ENCODE assay signal across 1 cellular context in the genomic region with DNA sequence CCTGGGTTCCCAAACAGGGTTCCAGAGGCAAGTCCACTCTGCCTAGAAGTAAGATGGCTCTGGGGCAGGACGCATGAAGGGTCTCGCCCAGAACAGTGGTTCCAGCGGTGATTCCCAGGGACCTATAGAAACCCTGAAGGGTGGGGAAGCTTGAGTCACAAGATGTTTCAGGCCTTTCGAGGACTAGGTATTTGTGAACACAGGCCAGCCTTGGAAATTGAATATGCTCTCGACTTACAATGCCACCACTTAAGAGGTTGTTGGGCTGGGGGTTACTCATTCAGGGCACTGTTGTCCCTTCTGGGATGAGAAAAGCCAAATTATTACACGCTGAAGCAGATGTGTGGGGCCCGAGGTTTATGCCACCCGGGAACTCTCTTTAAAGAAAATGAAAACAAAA.
TF ChIP-seq lines count a peak whose summit lies in the region.

No MANE protein-coding gene starts in this region.

TF ChIP-seq in GM23338, 12 proteins besides CTCF, POLR2A, EP300 and RAD21 (continued from another document):
- TF ChIP-seq ZNF462 (CRISPR knock-in tag; IDR thresholded peaks at IDR 0.05) = no peak
- TF ChIP-seq JUNB (IDR thresholded peaks at IDR 0.05; ENCODE audit: unreplicated experiment) = no peak
- TF ChIP-seq ETS1 (IDR thresholded peaks at IDR 0.05) = no peak
- TF ChIP-seq ZNF114 (CRISPR knock-in tag; IDR thresholded peaks at IDR 0.05) = no peak
- TF ChIP-seq EZH2phosphoT487 (IDR thresholded peaks at IDR 0.05; ENCODE audit: unreplicated experiment) = no peak
- no peak for TF ChIP-seq POLR2AphosphoS5 (IDR thresholded peaks at IDR 0.05; ENCODE audit: low read depth)
- no peak for TF ChIP-seq EZH2 (IDR thresholded peaks at IDR 0.05; ENCODE audit: low read depth, unreplicated experiment)
- TF ChIP-seq, protein P1, sequence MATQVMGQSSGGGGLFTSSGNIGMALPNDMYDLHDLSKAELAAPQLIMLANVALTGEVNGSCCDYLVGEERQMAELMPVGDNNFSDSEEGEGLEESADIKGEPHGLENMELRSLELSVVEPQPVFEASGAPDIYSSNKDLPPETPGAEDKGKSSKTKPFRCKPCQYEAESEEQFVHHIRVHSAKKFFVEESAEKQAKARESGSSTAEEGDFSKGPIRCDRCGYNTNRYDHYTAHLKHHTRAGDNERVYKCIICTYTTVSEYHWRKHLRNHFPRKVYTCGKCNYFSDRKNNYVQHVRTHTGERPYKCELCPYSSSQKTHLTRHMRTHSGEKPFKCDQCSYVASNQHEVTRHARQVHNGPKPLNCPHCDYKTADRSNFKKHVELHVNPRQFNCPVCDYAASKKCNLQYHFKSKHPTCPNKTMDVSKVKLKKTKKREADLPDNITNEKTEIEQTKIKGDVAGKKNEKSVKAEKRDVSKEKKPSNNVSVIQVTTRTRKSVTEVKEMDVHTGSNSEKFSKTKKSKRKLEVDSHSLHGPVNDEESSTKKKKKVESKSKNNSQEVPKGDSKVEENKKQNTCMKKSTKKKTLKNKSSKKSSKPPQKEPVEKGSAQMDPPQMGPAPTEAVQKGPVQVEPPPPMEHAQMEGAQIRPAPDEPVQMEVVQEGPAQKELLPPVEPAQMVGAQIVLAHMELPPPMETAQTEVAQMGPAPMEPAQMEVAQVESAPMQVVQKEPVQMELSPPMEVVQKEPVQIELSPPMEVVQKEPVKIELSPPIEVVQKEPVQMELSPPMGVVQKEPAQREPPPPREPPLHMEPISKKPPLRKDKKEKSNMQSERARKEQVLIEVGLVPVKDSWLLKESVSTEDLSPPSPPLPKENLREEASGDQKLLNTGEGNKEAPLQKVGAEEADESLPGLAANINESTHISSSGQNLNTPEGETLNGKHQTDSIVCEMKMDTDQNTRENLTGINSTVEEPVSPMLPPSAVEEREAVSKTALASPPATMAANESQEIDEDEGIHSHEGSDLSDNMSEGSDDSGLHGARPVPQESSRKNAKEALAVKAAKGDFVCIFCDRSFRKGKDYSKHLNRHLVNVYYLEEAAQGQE (IDR thresholded peaks at IDR 0.05; ENCODE audit: unreplicated experiment) = no peak
